In the genomic region with DNA sequence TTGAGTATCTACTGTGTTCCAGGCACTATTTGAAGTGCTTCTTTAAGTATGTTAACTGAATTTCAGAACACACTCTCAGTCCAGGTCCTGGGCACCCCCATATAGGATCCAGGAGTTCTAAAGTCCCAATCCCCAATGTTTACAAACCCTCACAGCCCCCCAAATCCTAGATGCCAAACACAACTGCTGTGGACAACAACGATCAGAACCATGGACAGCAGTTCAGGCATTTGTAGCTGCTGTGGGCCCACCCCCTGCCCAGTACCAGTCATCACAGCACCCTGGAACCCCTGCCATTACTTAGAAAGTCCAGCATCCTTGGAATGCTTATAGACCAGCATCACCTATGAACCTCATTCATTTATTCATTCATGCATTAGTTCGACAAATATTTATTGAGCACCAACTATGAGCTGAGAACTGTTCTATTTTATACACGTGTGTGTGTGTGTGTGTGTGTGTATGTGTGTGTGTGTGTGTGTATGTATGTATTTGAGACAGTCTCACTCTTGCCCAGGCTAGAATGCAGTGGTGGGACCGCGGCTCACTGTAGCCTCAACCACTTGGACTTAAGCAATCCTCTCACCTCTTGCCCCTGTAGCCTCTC, we compare ENCODE assay signal across 15 cellular contexts. TPM values are rescaled to one million over a fixed set of nuclear protein-coding genes. Genes with fewer than 3 reads are reported as not detected.
DNase-seq lines count a peak whose midpoint lies in the region; ATAC-seq and TF ChIP-seq lines count a peak whose summit lies in the region.
"Had no signal": no experiment of that assay in that cellular context is flagged by ENCODE, and none has a peak within 500 bp of the region (broad histone marks: within the 10 kb centered on the region; RNA-seq: fewer than 3 reads in every experiment).

No MANE protein-coding gene starts in this region.

- no peak for TF ChIP-seq CTCF in GM10248 (IDR thresholded peaks at IDR 0.05; ENCODE audit: control extremely low read depth, extremely low read depth, low read depth, missing control alignments)

- no peaks in the 10 kb centered on the region for H3K36me3 ChIP-seq in GM23248 (ENCODE audit: low read depth)
- H3K36me3 ChIP-seq: transverse colon had no signal

- in situ Hi-C loops in GM23248 (cut with MboI) = no loop called here

- H4K20me1 ChIP-seq in GM23248 (ENCODE audit: insufficient read depth) = no peaks in the 10 kb centered on the region

- no peak overlapping the region for H3K4me2 ChIP-seq in GM23248 (ENCODE audit: unreplicated experiment)

- no peak overlapping the region for H3K9ac ChIP-seq in GM23248

- 46 to 48% methylated on average over 5 of the region's 5 CpGs for WGBS in GM23248 (ENCODE audit: low coverage in 1 of 2, low lambda C conversion rate in 2 of 2, missing lambda C conversion rate in 2 of 2), 2 experiments

- H3K9me2 ChIP-seq in GM23248 (ENCODE audit: insufficient read depth) = no peaks in the 10 kb centered on the region

- POLR2A ChIA-PET in GM10248 (lab: Yijun Ruan, JAX) = no interaction called here

- H3K4me1 ChIP-seq in GM23248 (ENCODE audit: insufficient read depth) = no peaks in the 10 kb centered on the region
- H3K4me1 ChIP-seq: transverse colon had no signal

- DNase-seq in A172 (ENCODE audit: low spot score) (peak; percentile 38), GM23248 (peak; percentile 56), RPMI8226 (peak; percentile 37), fibroblast of peridontal ligament (ENCODE audit: extremely low read depth) (peak; percentile 18), SW 1271 (lab: John Stamatoyannopoulos, UW) (no peak), GM10248 (ENCODE audit: extremely low spot score) (no peak), nucleus accumbens (lab: John Stamatoyannopoulos, UW) (no peak)
- DNase-seq: activated CD4-positive, alpha-beta T cell treated with anti-CD3 and anti-CD28 coated beads for 48 hours; activated naive CD4-positive, alpha-beta T cell treated with anti-CD3 and anti-CD28 coated beads, Interleukin-2, amount 50 U/mL, for 16 hours; glutamatergic neuron; NCI-H345; SHP77; transverse colon had no signal

- CTCF ChIA-PET in GM10248 (lab: Yijun Ruan, JAX) = no interaction called here

- no peak overlapping the region for H3K4me3 ChIP-seq in GM23248
- H3K4me3 ChIP-seq: transverse colon had no signal

- no peak overlapping the region for H3K27ac ChIP-seq in GM23248
- H3K27ac ChIP-seq: transverse colon had no signal

- no peaks in the 10 kb centered on the region for H3K79me2 ChIP-seq in GM23248 (ENCODE audit: insufficient read depth)

- H3K27me3 ChIP-seq in GM23248 (replicated peaks; ENCODE audit: insufficient read depth) = no peaks in the 10 kb centered on the region

- no peak for ATAC-seq in GM18873 (IDR thresholded peaks at IDR 0.05; ENCODE audit: low FRiP score, unreplicated experiment)

- H3F3A ChIP-seq in GM23248 (ENCODE audit: insufficient read depth) = no peaks in the 10 kb centered on the region

- no peaks in the 10 kb centered on the region for H3K9me3 ChIP-seq in GM23248 (ENCODE audit: low read depth)
- H3K9me3 ChIP-seq: transverse colon had no signal

- H2AFZ ChIP-seq in GM23248 = no peak overlapping the region

RNA-seq across cellular contexts. Expression of a gene that starts 19.3 kb away (rescaled TPM):
- 20.4 and 24.6 TPM in 2 replicates for total RNA-seq in A172 (2014; rRNA removed; shearing (Covaris generic))
- total RNA-seq in GM23248 (2014; rRNA removed; shearing (Covaris generic)) = 38.3 and 49.7 TPM in 2 replicates
- 17.2 and 20.3 TPM in 2 replicates for polyA plus RNA-seq in GM23248 (2016; fragmentation: Nextera tagmentation; extraction: Ambion mirVana)

RNA-seq across cellular contexts. Expression of a gene that starts 32.9 kb away (rescaled TPM):
- 0.12 and 0.29 TPM in 2 replicates for total RNA-seq in A172 (2014; rRNA removed; shearing (Covaris generic))
- total RNA-seq in GM23248 (2014; rRNA removed; shearing (Covaris generic)) = not detected in 2 replicates
- polyA plus RNA-seq in GM23248 (2016; fragmentation: Nextera tagmentation; extraction: Ambion mirVana) = 0.11 and 0.31 TPM in 2 replicates
- total RNA-seq: skeletal muscle tissue had no signal

RNA-seq across cellular contexts. Expression of a gene that starts 38.3 kb away (rescaled TPM):
- 38.3 and 43.4 TPM in 2 replicates for total RNA-seq in A172 (2014; rRNA removed; shearing (Covaris generic))
- 32.1 and 34.1 TPM in 2 replicates for total RNA-seq in GM23248 (2014; rRNA removed; shearing (Covaris generic))
- polyA plus RNA-seq in GM23248 (2016; fragmentation: Nextera tagmentation; extraction: Ambion mirVana) = 25.6 and 29.2 TPM in 2 replicates

RNA-seq across cellular contexts. Expression of a gene that starts 39.5 kb away (rescaled TPM):
- 4.6 and 8.2 TPM in 2 replicates for total RNA-seq in A172 (2014; rRNA removed; shearing (Covaris generic))
- 5.3 and 9.4 TPM in 2 replicates for total RNA-seq in GM23248 (2014; rRNA removed; shearing (Covaris generic))
- polyA plus RNA-seq in GM23248 (2016; fragmentation: Nextera tagmentation; extraction: Ambion mirVana) = 7.1 and 7.5 TPM in 2 replicates

RNA-seq across cellular contexts. Expression of a gene that starts 57.0 kb away (rescaled TPM):
- 5.7 and 6.7 TPM in 2 replicates for total RNA-seq in A172 (2014; rRNA removed; shearing (Covaris generic))
- total RNA-seq in GM23248 (2014; rRNA removed; shearing (Covaris generic)) = 10.9 and 14.9 TPM in 2 replicates
- 48.2 and 49.0 TPM in 2 replicates for polyA plus RNA-seq in GM23248 (2016; fragmentation: Nextera tagmentation; extraction: Ambion mirVana)

Comparison
In these comparisons a context has a peak if more than half of its experiments do, and no peak if none do; other contexts are left out.
1. DNase-seq: peak in A172 (single experiment), GM23248 (single experiment), RPMI8226 (single experiment) and fibroblast of peridontal ligament (single experiment); none in SW 1271 (0 of 2), GM10248 (single experiment) and nucleus accumbens (0 of 56).